Comparison of ENCODE assay signal across 8 cellular contexts in genomic region chr3:36868614-36869436, GRCh38.
DNase-seq lines count a peak whose midpoint lies in the region; ATAC-seq and TF ChIP-seq lines count a peak whose summit lies in the region.

No MANE protein-coding gene starts in this region.

- no peaks in the 10 kb centered on the region for H3K27me3 ChIP-seq in spleen (replicated peaks in 1 of 7)

- H3K27ac ChIP-seq in spleen = no peak overlapping the region

- 21 to 33% (median 31%) methylated on average over 2 of the region's 2 CpGs for WGBS in spleen, 5 donors

- peaks cover 16% of the 10 kb centered on the region for H3K36me3 Mint-ChIP-seq in T-helper 17 cell (ENCODE audit: low read depth)

- H3K4me3 Mint-ChIP-seq in T-helper 17 cell = no peak overlapping the region

- H3K27me3 Mint-ChIP-seq in T-helper 17 cell = no peaks in the 10 kb centered on the region

- H3K4me3 ChIP-seq in NB4 (ENCODE audit: low read depth, low read length) = no peak overlapping the region
- H3K4me3 ChIP-seq in astrocyte of the spinal cord (ENCODE audit: low read depth, low read length) = no peak overlapping the region
- H3K4me3 ChIP-seq in spleen = no peak overlapping the region

- H3K27ac Mint-ChIP-seq in T-helper 17 cell = no peak overlapping the region

- ATAC-seq in HG02571 (IDR thresholded peaks at IDR 0.05; ENCODE audit: unreplicated experiment) (peak; percentile 78), T-helper 17 cell (peak; percentile 89)

- TF ChIP-seq POLR2A in NB4 (IDR thresholded peaks at IDR 0.05; ENCODE audit: extremely low read depth, insufficient read length) (no peak), spleen (IDR thresholded peaks at IDR 0.05) (no peak)

- peak; percentile 50 for TF ChIP-seq CTCF in NB4 (IDR thresholded peaks at IDR 0.05; ENCODE audit: low read depth, low read length)
- TF ChIP-seq CTCF in astrocyte of the spinal cord (IDR thresholded peaks at IDR 0.05; ENCODE audit: low read depth, low read length) = peak; percentile 83
- peak; percentile 20 to 85 (median 70) for TF ChIP-seq CTCF in spleen (IDR thresholded peaks at IDR 0.05 in 8 of 11, conservative IDR thresholded peaks at IDR 0.05 in 3 of 11)

- in situ Hi-C loops in astrocyte of the spinal cord (cut with HindIII; ENCODE audit: low sequenced_read_pairs) = no loop called here

- H3K9me3 ChIP-seq in T-helper 17 cell (ENCODE audit: control insufficient read depth, low read length, poor library complexity, severe bottlenecking) (no peaks in the 10 kb centered on the region), spleen (no peaks in the 10 kb centered on the region)

- DNase-seq in SIG-M5 treated with dmso at 0.1 percent for 504 hours (lab: John Stamatoyannopoulos, UW; ENCODE audit: unreplicated experiment) (peak; percentile 59), SIG-M5 (lab: John Stamatoyannopoulos, UW) (no peak), NB4 (ENCODE audit: low read depth) (peak; percentile 65), T-helper 17 cell (peak in 1 of 3 donors; percentile 32), astrocyte of the spinal cord (ENCODE audit: low read depth, low spot score) (peak; percentile 62), iPS DF 4.7 (ENCODE audit: extremely low read depth, low spot score) (peak; percentile 79), spleen (no peak)

- peaks cover 0 to 29% (median 9%) of the 10 kb centered on the region in 6 donors for H3K4me1 ChIP-seq in spleen

- intact Hi-C loops in spleen (cut with DNase I; ENCODE audit: low total_unique reads) = loop anchor here (5.0 kb wide), 1 partner anchor 137 kb away; no protein-coding TSS in a partner anchor

- peaks cover 0 to 67% (median 10%) of the 10 kb centered on the region in 6 donors for H3K36me3 ChIP-seq in spleen

- H3K4me1 Mint-ChIP-seq in T-helper 17 cell = peaks cover 35% of the 10 kb centered on the region

Comparison
In these comparisons a context has a peak if more than half of its experiments do, and no peak if none do; other contexts are left out.
1. DNase-seq: peak in SIG-M5 treated with dmso at 0.1 percent for 504 hours (single experiment), NB4 (single experiment), astrocyte of the spinal cord (single experiment) and iPS DF 4.7 (single experiment); none in SIG-M5 (single experiment) and spleen (single experiment).
2. Peak in every context shown above with its lines, with median percentiles within 50 percentile points of each other: CTCF ChIP-seq.